Comparison of ENCODE assay signal across 15 cellular contexts in genomic region chr3:168034152-168034928, GRCh38.
DNase-seq lines count a peak whose midpoint lies in the region; FAIRE-seq and TF ChIP-seq lines count a peak whose summit lies in the region.
"Had no signal": no experiment of that assay in that cellular context is flagged by ENCODE, and none has a peak within 500 bp of the region (broad histone marks: within the 10 kb centered on the region; RNA-seq: fewer than 3 reads in every experiment).

No MANE protein-coding gene starts in this region.

- POLR2A ChIA-PET in AG04449 (lab: Yijun Ruan, JAX): no interaction called here

- peaks cover 10% of the 10 kb centered on the region for H3K36me3 ChIP-seq in bronchial epithelial cell (ENCODE audit: control insufficient read depth, insufficient read depth, low read length)
- no peaks in the 10 kb centered on the region for H3K36me3 ChIP-seq in hepatocyte (replicated peaks; ENCODE audit: insufficient read depth, low read depth)
- peaks cover 5 to 17% of the 10 kb centered on the region in 2 donors for H3K36me3 ChIP-seq in thyroid gland

- CTCF ChIA-PET in AG04449 (lab: Yijun Ruan, JAX): interaction anchor here (1.3 to 2.4 kb wide), 2 partner anchors 9 to 13 kb away, joined by 3 to 18 read pairs; no protein-coding TSS in a partner anchor

- intact Hi-C loops in thyroid gland (cut with DNase I): no loop called here

- H4K20me1 ChIP-seq in hepatocyte (ENCODE audit: insufficient read depth, poor library complexity, severe bottlenecking): no peaks in the 10 kb centered on the region
- H4K20me1 ChIP-seq: BLaER1 treated with 17β-estradiol and CSF1 and Interleukin-3, amounts not matched to agents 10 nM and 100 nM had no signal

- H3K4me1 ChIP-seq in hepatocyte (ENCODE audit: insufficient read depth) (no peaks in the 10 kb centered on the region), thyroid gland (no peaks in the 10 kb centered on the region)
- H3K4me1 ChIP-seq: parathyroid adenoma had no signal

- peak; percentile 28 for DNase-seq in AG04449 (ENCODE audit: low read depth, low spot score)
- DNase-seq in LHCN-M2 (ENCODE audit: low read depth): peak; percentile 80
- DNase-seq in bronchial epithelial cell (ENCODE audit: low read depth): peak; percentile 15
- DNase-seq in hepatocyte (ENCODE audit: low spot score): peak; percentile 25
- DNase-seq in NCI-H1436 (lab: John Stamatoyannopoulos, UW): no peak
- no peak for DNase-seq in HK-2 (ENCODE audit: unreplicated experiment)
- no peak for DNase-seq in NCI-H1417 treated with DMSO at 0.1 percent for 48 hours (lab: John Stamatoyannopoulos, UW)
- DNase-seq in thyroid gland: no peak
- DNase-seq: activated CD4-positive, alpha-beta T cell treated with anti-CD3 and anti-CD28 coated beads for 1 hour; activated naive CD4-positive, alpha-beta T cell; islet precursor cell; transverse colon had no signal

- H3K27ac ChIP-seq in hepatocyte (no peak overlapping the region), thyroid gland (no peak overlapping the region)
- H3K27ac ChIP-seq: BLaER1 treated with 17β-estradiol and CSF1 and Interleukin-3, amounts not matched to agents 10 nM and 100 nM; parathyroid adenoma; transverse colon had no signal

- H3K9me3 ChIP-seq in hepatocyte (ENCODE audit: low read depth) (no peaks in the 10 kb centered on the region), thyroid gland (no peaks in the 10 kb centered on the region)
- H3K9me3 ChIP-seq: transverse colon had no signal

- no peak overlapping the region for H2AFZ ChIP-seq in hepatocyte
- H2AFZ ChIP-seq: parathyroid adenoma had no signal

- no peak for FAIRE-seq in bronchial epithelial cell (lab: Jason Lieb, UNC)
- FAIRE-seq: endometrium had no signal

- H3K4me2 ChIP-seq in hepatocyte: no peak overlapping the region
- H3K4me2 ChIP-seq: BLaER1 treated with 17β-estradiol and CSF1 and Interleukin-3, amounts not matched to agents 10 nM and 100 nM had no signal

- H3K9me2 ChIP-seq in hepatocyte (replicated peaks; ENCODE audit: insufficient read depth): no peaks in the 10 kb centered on the region

- no peaks in the 10 kb centered on the region for H3K27me3 ChIP-seq in bronchial epithelial cell (ENCODE audit: control insufficient read depth, insufficient read depth, low read length)
- H3K27me3 ChIP-seq in hepatocyte: no peaks in the 10 kb centered on the region
- no peaks in the 10 kb centered on the region for H3K27me3 ChIP-seq in thyroid gland
- H3K27me3 ChIP-seq: BLaER1 treated with 17β-estradiol and CSF1 and Interleukin-3, amounts not matched to agents 10 nM and 100 nM; transverse colon had no signal

- no peak for TF ChIP-seq POLR2A in thyroid gland (IDR thresholded peaks at IDR 0.05)

- TF ChIP-seq CTCF in AG04449 (IDR thresholded peaks at IDR 0.05; ENCODE audit: insufficient read depth, low read length, missing control alignments) (no peak), bronchial epithelial cell (IDR thresholded peaks at IDR 0.05; ENCODE audit: insufficient read depth, low read length, severe bottlenecking) (no peak), hepatocyte (IDR thresholded peaks at IDR 0.05; ENCODE audit: poor library complexity) (no peak), thyroid gland (IDR thresholded peaks at IDR 0.05) (no peak)

- H3K4me3 ChIP-seq in AG04449 (ENCODE audit: low read depth, low read length) (no peak overlapping the region), bronchial epithelial cell (ENCODE audit: low read depth, low read length) (no peak overlapping the region), hepatocyte (no peak overlapping the region), thyroid gland (replicated peaks in 1 of 3) (no peak overlapping the region)
- H3K4me3 ChIP-seq: BLaER1 treated with 17β-estradiol and CSF1 and Interleukin-3, amounts not matched to agents 10 nM and 100 nM; transverse colon had no signal

- H3K79me2 ChIP-seq in hepatocyte: peaks cover 10% of the 10 kb centered on the region
- H3K79me2 ChIP-seq: parathyroid adenoma had no signal

- 88% methylated on average over 5 of the region's 5 CpGs for WGBS in hepatocyte (ENCODE audit: low lambda C conversion rate, missing lambda C conversion rate)
- WGBS in thyroid gland, 2 donors: 86 to 89% methylated on average over 5 of the region's 5 CpGs

Comparison
In these comparisons a context has a peak if more than half of its experiments do, and no peak if none do; other contexts are left out.
1. DNase-seq: peak in AG04449 (single experiment), LHCN-M2 (single experiment), bronchial epithelial cell (single experiment) and hepatocyte (single experiment); none in NCI-H1436 (single experiment), HK-2 (single experiment), NCI-H1417 treated with DMSO at 0.1 percent for 48 hours (single experiment) and thyroid gland (0 of 2).